In genomic region chr14:99946652-99947489, GRCh38 we compare ENCODE assay signal across 8 cellular contexts.
DNase-seq lines count a peak whose midpoint lies in the region; ATAC-seq and TF ChIP-seq lines count a peak whose summit lies in the region.

No MANE protein-coding gene starts in this region.

- intact Hi-C loops in Calu3 (cut with micrococcal nuclease; ENCODE audit: unreplicated experiment) (no loop called here), natural killer cell (cut with micrococcal nuclease) (no loop called here)

- BruUV-seq in Calu3 (replicated peaks; lab: Mats Ljungman, UMichigan), result no TSS peak

- H3K36me3 Mint-ChIP-seq in Calu3 (ENCODE audit: insufficient read depth, unreplicated experiment) (no peaks in the 10 kb centered on the region), natural killer cell (no peaks in the 10 kb centered on the region)

- H3K27ac Mint-ChIP-seq in Calu3 (ENCODE audit: unreplicated experiment) (no peak overlapping the region), natural killer cell (no peak overlapping the region)

- no peak for TF ChIP-seq POLR2A in NB4 (IDR thresholded peaks at IDR 0.05; ENCODE audit: extremely low read depth, insufficient read length)

- H3K27me3 Mint-ChIP-seq in Calu3 (ENCODE audit: unreplicated experiment) (peaks cover 18% of the 10 kb centered on the region), natural killer cell (ENCODE audit: low read depth in 2 of 2) (peaks cover 8 to 22% of the 10 kb centered on the region in 2 donors)

- ATAC-seq in GM21619 (IDR thresholded peaks at IDR 0.05; ENCODE audit: unreplicated experiment), result peak; percentile 67
- ATAC-seq in natural killer cell, result peak; percentile 69 to 83 (median 78)
- ATAC-seq in thoracic aorta (ENCODE audit: insufficient number of reproducible peaks, low FRiP score, low read depth), result no peak

- H3K9me3 Mint-ChIP-seq in Calu3 (ENCODE audit: low read depth, unreplicated experiment) (no peaks in the 10 kb centered on the region), natural killer cell (no peaks in the 10 kb centered on the region)

- peaks cover 9% of the 10 kb centered on the region for H3K27me3 ChIP-seq in effector memory CD4-positive, alpha-beta T cell (replicated peaks; ENCODE audit: control insufficient read depth, insufficient read depth, low read length, poor library complexity, severe bottlenecking)
- H3K27me3 ChIP-seq in thoracic aorta (replicated peaks; ENCODE audit: insufficient read depth), result no peaks in the 10 kb centered on the region

- TF ChIP-seq CTCF in Calu3 (IDR thresholded peaks at IDR 0.05; ENCODE audit: unreplicated experiment) (peak; percentile 72), NB4 (IDR thresholded peaks at IDR 0.05; ENCODE audit: low read depth, low read length) (peak; percentile 94), natural killer cell (IDR thresholded peaks at IDR 0.05) (peak; percentile 87), thoracic aorta (IDR thresholded peaks at IDR 0.05) (peak; percentile 81)

- no peaks in the 10 kb centered on the region for H3K4me1 Mint-ChIP-seq in Calu3 (ENCODE audit: low read depth, unreplicated experiment)
- peaks cover 0 to 11% of the 10 kb centered on the region in 2 donors for H3K4me1 Mint-ChIP-seq in natural killer cell

- no peaks in the 10 kb centered on the region for H3K36me3 ChIP-seq in effector memory CD4-positive, alpha-beta T cell (ENCODE audit: control insufficient read depth, insufficient read depth, low read length)
- H3K36me3 ChIP-seq in thoracic aorta, result peaks cover 8% of the 10 kb centered on the region

- H3K4me1 ChIP-seq in effector memory CD4-positive, alpha-beta T cell (ENCODE audit: control insufficient read depth, insufficient read depth, low read length, poor library complexity, severe bottlenecking), result peaks cover 13% of the 10 kb centered on the region
- H3K4me1 ChIP-seq in thoracic aorta (ENCODE audit: control insufficient read depth in 1 of 2, low read depth in 2 of 2), result peaks cover 0 to 2% of the 10 kb centered on the region in 2 donors

- no peaks in the 10 kb centered on the region for H3K9me3 ChIP-seq in effector memory CD4-positive, alpha-beta T cell (ENCODE audit: control insufficient read depth, low read length)
- H3K9me3 ChIP-seq in thoracic aorta, result no peaks in the 10 kb centered on the region

- DNase-seq in Calu3 (peak; percentile 54), NB4 (ENCODE audit: low read depth) (peak; percentile 55), natural killer cell (peak; percentile 39), thoracic aorta (ENCODE audit: low spot score) (no peak), NCI-H187 (lab: John Stamatoyannopoulos, UW) (no peak)
- peak; percentile 50 for DNase-seq in activated CD4-positive, alpha-beta T cell treated with anti-CD3 and anti-CD28 coated beads, Interleukin-2, amount 50 U/mL, for 1 hour
- peak in 2 of 3 donors; percentile 19 to 32 for DNase-seq in effector memory CD4-positive, alpha-beta T cell

- CTCF ChIA-PET in Calu3 (lab: Charles Lee), result interaction anchor here (0.7 kb wide), 1 partner anchor 704 kb away, joined by 4 read pairs; no protein-coding TSS in a partner anchor

- H3K4me3 Mint-ChIP-seq in Calu3 (ENCODE audit: low read depth, unreplicated experiment), result no peak overlapping the region
- H3K4me3 Mint-ChIP-seq in natural killer cell, result no peak overlapping the region

- no peak overlapping the region for H3K27ac ChIP-seq in effector memory CD4-positive, alpha-beta T cell (ENCODE audit: insufficient read depth, low read length, poor library complexity, severe bottlenecking)
- H3K27ac ChIP-seq in thoracic aorta, result no peak overlapping the region

- no peak overlapping the region for H3K4me3 ChIP-seq in NB4 (ENCODE audit: low read depth, low read length)
- H3K4me3 ChIP-seq in effector memory CD4-positive, alpha-beta T cell (ENCODE audit: insufficient read depth, low read depth, low read length, poor library complexity, severe bottlenecking), result peak overlapping the region; percentile 12
- peak overlapping the region; percentile 30 for H3K4me3 ChIP-seq in thoracic aorta

Comparison
In these comparisons a context has a peak if more than half of its experiments do, and no peak if none do; other contexts are left out.
1. DNase-seq: peak in Calu3 (single experiment), NB4 (single experiment), activated CD4-positive, alpha-beta T cell treated with anti-CD3 and anti-CD28 coated beads, Interleukin-2, amount 50 U/mL, for 1 hour (single experiment), effector memory CD4-positive, alpha-beta T cell (2 of 3) and natural killer cell (single experiment); none in thoracic aorta (single experiment) and NCI-H187 (0 of 2).
2. Peak in every context shown above with its lines, with median percentiles within 50 percentile points of each other: CTCF ChIP-seq.